In genomic region chr5:103260951-103261350, GRCh38 we compare ENCODE assay signal across 9 cellular contexts. TPM values are rescaled to one million over a fixed set of nuclear protein-coding genes. Genes with fewer than 3 reads are reported as not detected.
A peak's percentile ranks its signal among the peaks of the same experiment; 100 is the strongest.
DNase-seq lines count a peak whose midpoint lies in the region; ATAC-seq, FAIRE-seq and TF ChIP-seq lines count a peak whose summit lies in the region.
"Had no signal": no experiment of that assay in that cellular context is flagged by ENCODE, and none has a peak within 500 bp of the region (broad histone marks: within the 10 kb centered on the region; RNA-seq: fewer than 3 reads in every experiment).

No MANE protein-coding gene starts in this region.

- no peak overlapping the region for H3K27ac Mint-ChIP-seq in astrocyte (ENCODE audit: unreplicated experiment)

- ATAC-seq in GM18909 (IDR thresholded peaks at IDR 0.05; ENCODE audit: poor library complexity, unreplicated experiment), result peak; percentile 39
- ATAC-seq in HG03025 (IDR thresholded peaks at IDR 0.05; ENCODE audit: low FRiP score, unreplicated experiment), result peak; percentile 33

- H3K4me2 ChIP-seq in BLaER1 (peak overlapping the region; percentile 87), astrocyte (ENCODE audit: low read length) (peak overlapping the region; percentile 98)

- H4K20me1 ChIP-seq in BLaER1, result peaks cover 41% of the 10 kb centered on the region
- H4K20me1 ChIP-seq in astrocyte (ENCODE audit: insufficient read depth, low read length), result peaks cover 49% of the 10 kb centered on the region

- H3K36me3 Mint-ChIP-seq in astrocyte (ENCODE audit: low read depth, unreplicated experiment), result no peaks in the 10 kb centered on the region

- H3K9ac ChIP-seq in BLaER1, result no peak overlapping the region
- no peak overlapping the region for H3K9ac ChIP-seq in astrocyte (ENCODE audit: low read length)
- H3K9ac ChIP-seq in kidney (ENCODE audit: low read length in 2 of 2), result no peak overlapping the region

- no peak for TF ChIP-seq CTCF in astrocyte (IDR thresholded peaks at IDR 0.05; ENCODE audit: insufficient read depth, low read depth, low read length)
- no peak for TF ChIP-seq CTCF in kidney (IDR thresholded peaks at IDR 0.05; ENCODE audit: borderline replicate concordance, extremely low read depth, insufficient read depth)

- intact Hi-C loops in kidney (cut with DNase I), result no loop called here

- H3K4me1 Mint-ChIP-seq in astrocyte (ENCODE audit: low read depth, unreplicated experiment), result peaks cover 26% of the 10 kb centered on the region

- peaks cover 38% of the 10 kb centered on the region for H3K4me1 ChIP-seq in BLaER1
- H3K4me1 ChIP-seq in astrocyte (ENCODE audit: insufficient read depth, low read length), result peaks cover 5% of the 10 kb centered on the region
- H3K4me1 ChIP-seq in kidney (ENCODE audit: control insufficient read depth in 1 of 2, insufficient read depth in 1 of 2, low read depth in 1 of 2, low read length in 2 of 2), result peaks cover 11 to 13% of the 10 kb centered on the region in 2 donors

- H3K27me3 Mint-ChIP-seq in astrocyte (ENCODE audit: low read depth, unreplicated experiment), result no peaks in the 10 kb centered on the region

- H3K9me3 Mint-ChIP-seq in astrocyte (ENCODE audit: unreplicated experiment), result no peaks in the 10 kb centered on the region

- H2AFZ ChIP-seq in astrocyte (ENCODE audit: low read depth, low read length), result no peak overlapping the region

- no peak for DNase-seq in astrocyte (ENCODE audit: low read depth)
- no peak for DNase-seq in stimulated activated CD4-positive, alpha-beta T cell treated with anti-CD3 and anti-CD28 coated beads, Interleukin-4, amount 100 ng/mL, for 1 hour
- DNase-seq in medulla oblongata (ENCODE audit: extremely low spot score), result no peak
- no peak for DNase-seq in caudate nucleus (lab: John Stamatoyannopoulos, UW)
- DNase-seq in kidney, result no peak

- H3K27me3 ChIP-seq in BLaER1 (no peaks in the 10 kb centered on the region), astrocyte (ENCODE audit: insufficient read depth, low read length) (no peaks in the 10 kb centered on the region)

- peak overlapping the region; percentile 29; the same call in 1 of the 2 replicates for H3K4me3 ChIP-seq in BLaER1
- peak overlapping the region; percentile 84 for H3K4me3 ChIP-seq in astrocyte (ENCODE audit: insufficient read depth, low read depth, low read length)
- peak overlapping the region in 1 of 2 donors; percentile 13 for H3K4me3 ChIP-seq in kidney (ENCODE audit: low read length in 2 of 2)

- FAIRE-seq in astrocyte (lab: Jason Lieb, UNC) (no peak), kidney (lab: Jason Lieb, UNC) (no peak)

- H3K9me3 ChIP-seq in BLaER1 (no peaks in the 10 kb centered on the region), astrocyte (ENCODE audit: insufficient read depth, low read depth, low read length) (no peaks in the 10 kb centered on the region), kidney (ENCODE audit: control insufficient read depth in 1 of 2, low read length in 2 of 2) (no peaks in the 10 kb centered on the region)
- H3K9me3 ChIP-seq: thoracic aorta had no signal

- 0 out of 2 replicates have a peak, but pooled peaks cover 5% of the 10 kb centered on the region for H3K36me3 ChIP-seq in BLaER1
- peaks cover 3% of the 10 kb centered on the region for H3K36me3 ChIP-seq in astrocyte (ENCODE audit: insufficient read depth, low read length)
- H3K36me3 ChIP-seq in kidney (ENCODE audit: control insufficient read depth in 1 of 2, insufficient read depth in 2 of 2, low read length in 2 of 2), result no peaks in the 10 kb centered on the region
- H3K36me3 ChIP-seq: thoracic aorta had no signal

- H3K79me2 ChIP-seq in astrocyte (ENCODE audit: insufficient read depth, low read length), result peaks cover 74% of the 10 kb centered on the region

- H3K4me3 Mint-ChIP-seq in astrocyte (ENCODE audit: unreplicated experiment), result peak overlapping the region; percentile 75

- H3K27ac ChIP-seq in BLaER1 (no peak overlapping the region), astrocyte (ENCODE audit: low read depth, low read length) (no peak overlapping the region), caudate nucleus (ENCODE audit: low read depth, low read length) (no peak overlapping the region), kidney (ENCODE audit: low read depth in 2 of 2, low read length in 2 of 2) (no peak overlapping the region)
- H3K27ac ChIP-seq: thoracic aorta had no signal

RNA-seq across cellular contexts. Expression of gene MACIR, which starts 2.4 kb away (rescaled TPM):
- 19.5 and 27.1 TPM in 2 replicates for total RNA-seq in astrocyte
- 7.1 TPM for total RNA-seq in kidney
- polyA plus RNA-seq in kidney (ENCODE audit: insufficient read depth, low read depth, low replicate concordance), result 7.4 TPM
